In genomic region chr18:42025491-42025890, GRCh38 we compare ENCODE assay signal across 11 cellular contexts.
DNase-seq lines count a peak whose midpoint lies in the region; ATAC-seq and TF ChIP-seq lines count a peak whose summit lies in the region.
"Had no signal": no experiment of that assay in that cellular context is flagged by ENCODE, and none has a peak within 500 bp of the region (broad histone marks: within the 10 kb centered on the region; RNA-seq: fewer than 3 reads in every experiment).

No MANE protein-coding gene starts in this region.

- no peak overlapping the region for H3K27ac ChIP-seq in prostate gland

- no peak for TF ChIP-seq POLR2A in prostate gland (IDR thresholded peaks at IDR 0.05)

- peak overlapping the region in 5 of 6 donors; percentile 33 to 85 (median 54) for H3K27ac Mint-ChIP-seq in immature natural killer cell

- peak; percentile 5 for ATAC-seq in GM18873 (IDR thresholded peaks at IDR 0.05; ENCODE audit: low FRiP score, unreplicated experiment)
- peak; percentile 26 for ATAC-seq in GM21576 (IDR thresholded peaks at IDR 0.05; ENCODE audit: unreplicated experiment)
- peak; percentile 26 for ATAC-seq in HG03159 (IDR thresholded peaks at IDR 0.05; ENCODE audit: unreplicated experiment)

- peaks cover 2 to 35% of the 10 kb centered on the region in 2 donors for H3K4me1 Mint-ChIP-seq in immature natural killer cell

- TF ChIP-seq CTCF in prostate gland (IDR thresholded peaks at IDR 0.05) = no peak

- H3K9me3 Mint-ChIP-seq in immature natural killer cell = no peaks in the 10 kb centered on the region

- intact Hi-C loops in prostate gland (cut with DNase I) = no loop called here

- H3K36me3 Mint-ChIP-seq in immature natural killer cell = peaks cover 6 to 35% (median 14%) of the 10 kb centered on the region in 3 donors

- no peaks in the 10 kb centered on the region for H3K4me1 ChIP-seq in prostate gland (replicated peaks)

- WGBS in prostate gland = 100% methylated on average over 1 of the region's 1 CpG

- peak overlapping the region in 1 of 5 donors; percentile 67 for H3K4me3 Mint-ChIP-seq in immature natural killer cell

- H3K27me3 Mint-ChIP-seq in immature natural killer cell (ENCODE audit: low read depth in 3 of 3) = peaks cover 0 to 2% (median 0%) of the 10 kb centered on the region in 3 donors

- H3K36me3 ChIP-seq in prostate gland = no peaks in the 10 kb centered on the region

- no peak overlapping the region for H3K4me3 ChIP-seq in prostate gland
- H3K4me3 ChIP-seq: smooth muscle cell had no signal

- no peaks in the 10 kb centered on the region for H3K27me3 ChIP-seq in prostate gland (replicated peaks; ENCODE audit: insufficient read depth)

- H3K9me3 ChIP-seq in prostate gland = no peaks in the 10 kb centered on the region

- no peak for DNase-seq in immature natural killer cell
- no peak for DNase-seq in prostate gland (ENCODE audit: low spot score)
- no peak for DNase-seq in cerebellar nuclear complex (lab: John Stamatoyannopoulos, UW)
- DNase-seq in MV-4-11 (lab: John Stamatoyannopoulos, UW) = no peak
- DNase-seq in hypothalamus (lab: John Stamatoyannopoulos, UW) = no peak
- DNase-seq: DMS 273 treated with DMSO at 0.1 percent for 48 hours, NCI-H1694 treated with DMSO at 0.1 percent for 48 hours had no signal
